9 cellular contexts compared by ENCODE assay signal in the genomic region with DNA sequence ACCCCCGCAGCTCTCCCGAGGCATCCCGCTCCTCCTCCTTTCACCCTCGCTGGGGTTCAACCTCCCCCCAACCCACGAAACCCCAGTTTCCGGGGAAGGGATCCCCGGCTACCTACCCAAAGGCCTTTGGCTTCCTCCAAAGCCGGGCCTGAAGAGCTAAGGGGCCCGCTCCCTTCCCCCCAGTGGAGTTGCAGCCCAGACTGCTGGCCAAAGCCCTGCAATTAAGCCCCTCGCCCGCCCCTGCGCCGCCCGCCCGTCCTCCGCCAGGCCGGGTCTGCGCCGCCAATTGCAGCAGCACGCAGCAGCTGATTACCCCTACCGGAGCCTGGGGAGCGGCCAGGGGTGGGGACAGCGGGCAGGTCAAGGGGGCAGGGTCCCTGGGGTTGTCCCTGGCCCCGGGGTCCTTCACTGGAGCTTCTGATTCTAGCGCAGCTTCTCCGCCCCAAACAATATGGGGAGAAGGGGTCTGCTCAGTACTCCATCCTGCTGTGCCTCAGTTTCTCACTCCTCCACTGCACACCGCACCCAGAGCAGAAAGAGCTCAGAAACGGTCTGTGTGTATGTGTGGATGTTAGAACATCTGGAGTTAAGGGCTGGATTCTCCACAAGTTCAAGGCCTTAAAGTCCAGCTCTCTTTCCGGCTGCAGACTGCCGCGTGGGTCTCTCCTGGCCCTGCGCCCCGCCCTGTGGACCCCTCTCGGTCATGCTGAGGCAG. TPM values are rescaled to one million over a fixed set of nuclear protein-coding genes. Genes with fewer than 3 reads are reported as not detected.
DNase-seq lines count a peak whose midpoint lies in the region; ATAC-seq and TF ChIP-seq lines count a peak whose summit lies in the region.
"Had no signal": no experiment of that assay in that cellular context is flagged by ENCODE, and none has a peak within 500 bp of the region (broad histone marks: within the 10 kb centered on the region; RNA-seq: fewer than 3 reads in every experiment).

No MANE protein-coding gene starts in this region.

- peaks cover 7% of the 10 kb centered on the region for H3K27me3 ChIP-seq in CD8-positive, alpha-beta T cell (ENCODE audit: insufficient read depth, low read length)
- H3K27me3 ChIP-seq in SU-DHL-6 (ENCODE audit: low read length) = no peaks in the 10 kb centered on the region

- H4K20me1 ChIP-seq in SU-DHL-6 (ENCODE audit: low read depth, low read length) = no peaks in the 10 kb centered on the region

- peak overlapping the region; percentile 65 for H3K27ac ChIP-seq in CD8-positive, alpha-beta T cell (ENCODE audit: low read depth, low read length)
- peak overlapping the region; percentile 96 for H3K27ac ChIP-seq in SU-DHL-6 (ENCODE audit: low read depth, low read length)

- peaks cover 28% of the 10 kb centered on the region for H3K27me3 Mint-ChIP-seq in CD8-positive, alpha-beta T cell (ENCODE audit: low read depth)

- H3K4me1 ChIP-seq in CD8-positive, alpha-beta T cell (ENCODE audit: insufficient read depth, low read length) = peaks cover 59% of the 10 kb centered on the region

- H3K4me2 ChIP-seq in SU-DHL-6 (ENCODE audit: low read depth, low read length, poor library complexity, severe bottlenecking) = peak overlapping the region; percentile 88

- no peaks in the 10 kb centered on the region; the same call in 1 of the 2 replicates for H3K79me2 ChIP-seq in SU-DHL-6 (ENCODE audit: insufficient read depth, low read length)

- DNase-seq in CD8-positive, alpha-beta T cell = peak in 1 of 7 experiments; percentile 41
- DNase-seq in left colon = peak in 1 of 2 donors; percentile 23
- DNase-seq in SHP77 treated with DMSO at 0.1 percent for 48 hours (lab: John Stamatoyannopoulos, UW) = no peak
- DNase-seq in GM10248 (ENCODE audit: extremely low spot score) = no peak
- DNase-seq in NCI-H1694 treated with DMSO at 0.1 percent for 48 hours (lab: John Stamatoyannopoulos, UW) = no peak
- DNase-seq: cortex of kidney had no signal

- H3K4me3 Mint-ChIP-seq in CD8-positive, alpha-beta T cell = peak overlapping the region; percentile 80

- H2AFZ ChIP-seq in SU-DHL-6 (ENCODE audit: low read depth, low read length, severe bottlenecking) = peak overlapping the region; percentile 43

- H3K9me2 ChIP-seq in SU-DHL-6 (replicated peaks; ENCODE audit: insufficient read depth, low read length) = no peaks in the 10 kb centered on the region

- peaks cover 50% of the 10 kb centered on the region for H3K4me1 Mint-ChIP-seq in CD8-positive, alpha-beta T cell (ENCODE audit: low read depth)

- H3K36me3 ChIP-seq in CD8-positive, alpha-beta T cell (ENCODE audit: insufficient read depth, low read length) = no peaks in the 10 kb centered on the region
- no peaks in the 10 kb centered on the region for H3K36me3 ChIP-seq in SU-DHL-6 (ENCODE audit: low read length)

- TF ChIP-seq CTCF in CD8-positive, alpha-beta T cell (IDR thresholded peaks at IDR 0.05) = no peak
- no peak for TF ChIP-seq CTCF in SU-DHL-6 (IDR thresholded peaks at IDR 0.05; ENCODE audit: insufficient read depth, low read length, poor library complexity, severe bottlenecking)
- TF ChIP-seq CTCF in GM10248 (IDR thresholded peaks at IDR 0.05; ENCODE audit: control extremely low read depth, extremely low read depth, low read depth, missing control alignments) = no peak

- H3K36me3 Mint-ChIP-seq in CD8-positive, alpha-beta T cell = no peaks in the 10 kb centered on the region

- CTCF ChIA-PET in CD8-positive, alpha-beta T cell (lab: Charles Lee) = interaction anchor here (0.8 to 30.3 kb wide), 10 partner anchors 9 to 491 kb away, joined by 4 to 1148 read pairs (median 14); a partner anchor contains a TSS
- CTCF ChIA-PET in GM10248 (lab: Yijun Ruan, JAX) = interaction anchor here (0.8 to 17.6 kb wide), 39 partner anchors 12 to 596 kb away, joined by 3 to 916 read pairs (median 4); a partner anchor contains a TSS

- H3K4me3 ChIP-seq in CD8-positive, alpha-beta T cell (ENCODE audit: low read depth, low read length) = peak overlapping the region; percentile 57
- H3K4me3 ChIP-seq in SU-DHL-6 (ENCODE audit: insufficient read depth, low read length, poor library complexity, severe bottlenecking) = peak overlapping the region; percentile 40

- intact Hi-C loops in CD8-positive, alpha-beta T cell (cut with DNase I, micrococcal nuclease) = loop anchor here (1.0 to 5.0 kb wide), 6 partner anchors 17 to 680 kb away; a partner anchor contains a TSS
- intact Hi-C loops in left colon (cut with DNase I, micrococcal nuclease) = no loop called here

- no peak for ATAC-seq in CD8-positive, alpha-beta T cell
- ATAC-seq in GM21447 (IDR thresholded peaks at IDR 0.05; ENCODE audit: unreplicated experiment) (peak; percentile 3), left colon (peak; percentile 4), GM18858 (IDR thresholded peaks at IDR 0.05; ENCODE audit: unreplicated experiment) (no peak)

- no peaks in the 10 kb centered on the region for H3K9me3 Mint-ChIP-seq in CD8-positive, alpha-beta T cell

- H3K9ac ChIP-seq in SU-DHL-6 (ENCODE audit: low read length) = peak overlapping the region; percentile 64

- no peak overlapping the region for H3K27ac Mint-ChIP-seq in CD8-positive, alpha-beta T cell

- POLR2A ChIA-PET in CD8-positive, alpha-beta T cell (lab: Charles Lee) = interaction anchor here (0.9 to 9.5 kb wide), 5 partner anchors 18 to 226 kb away, joined by 3 to 272 read pairs (median 3); a partner anchor contains a TSS
- POLR2A ChIA-PET in GM10248 (lab: Yijun Ruan, JAX) = interaction anchor here (0.7 to 3.1 kb wide), 5 partner anchors 11 to 236 kb away, joined by 3 to 16 read pairs (median 8); a partner anchor contains a TSS

- peaks cover 39% of the 10 kb centered on the region for H3F3A ChIP-seq in SU-DHL-6 (ENCODE audit: insufficient read depth)

- no peaks in the 10 kb centered on the region for H3K9me3 ChIP-seq in CD8-positive, alpha-beta T cell (ENCODE audit: low read length)
- no peaks in the 10 kb centered on the region for H3K9me3 ChIP-seq in SU-DHL-6 (ENCODE audit: insufficient read depth, low read length)

RNA-seq across cellular contexts. Expression of a gene that starts 16.9 kb away (rescaled TPM):
- total RNA-seq in CD8-positive, alpha-beta T cell = 1 to 10 TPM; 4.9 to 6.6 TPM
- 1 to 10 TPM in 1 of 2 donors, under 1 TPM in 1; 0.31 to 1.9 TPM for total RNA-seq in left colon

RNA-seq across cellular contexts. Expression of a gene that starts 37.9 kb away (rescaled TPM):
- total RNA-seq in CD8-positive, alpha-beta T cell = not detected
- under 1 TPM; 0.43 to 0.92 TPM for total RNA-seq in left colon

Comparison
In these comparisons a context has a peak if more than half of its experiments do, and no peak if none do; other contexts are left out.
1. ATAC-seq: peak in GM21447 (single experiment) and left colon (single experiment); none in CD8-positive, alpha-beta T cell (single experiment) and GM18858 (single experiment).
2. intact Hi-C loops: an anchor here in CD8-positive, alpha-beta T cell (1.0 to 5.0 kb wide); none called in left colon.